Comparison of ENCODE assay signal across 19 cellular contexts in the genomic region with DNA sequence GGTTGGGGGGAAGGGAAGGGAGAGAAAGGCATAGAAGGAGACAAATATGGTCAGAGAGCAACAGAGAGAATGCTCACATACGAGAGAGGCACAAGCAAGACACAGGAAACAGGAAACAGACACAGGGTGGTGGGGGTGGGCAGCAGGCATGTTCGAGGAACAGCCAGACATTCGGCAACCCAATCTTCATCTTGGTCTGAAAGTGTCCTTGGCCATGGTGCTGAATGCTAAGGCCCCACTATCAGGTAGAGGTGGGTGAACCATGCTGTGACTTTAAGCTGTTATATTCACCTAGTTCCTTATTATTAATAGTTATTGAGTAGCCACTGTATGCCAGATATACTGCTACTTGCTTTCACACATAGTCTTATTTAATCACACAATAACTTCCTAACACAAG.
DNase-seq lines count a peak whose midpoint lies in the region; ATAC-seq and TF ChIP-seq lines count a peak whose summit lies in the region.
"Had no signal": no experiment of that assay in that cellular context is flagged by ENCODE, and none has a peak within 500 bp of the region (broad histone marks: within the 10 kb centered on the region; RNA-seq: fewer than 3 reads in every experiment).

No MANE protein-coding gene starts in this region.

- in situ Hi-C loops in brain microvascular endothelial cell (cut with HindIII; ENCODE audit: low pct_ligation_motif_present, low sequenced_read_pairs) = no loop called here

- no peak overlapping the region for H3K4me3 Mint-ChIP-seq in activated naive CD4-positive, alpha-beta T cell treated with anti-CD3 and anti-CD28 coated beads, Interleukin-2, amount 10 ng/mL, durations not matched to agents 7 days and 5 days
- no peak overlapping the region for H3K4me3 Mint-ChIP-seq in activated T-cell treated with anti-CD3 and anti-CD28 coated beads, Interleukin-2, amount 50 U/mL, for 72 hours
- H3K4me3 Mint-ChIP-seq: brain had no signal

- no peaks in the 10 kb centered on the region for H3K9me3 Mint-ChIP-seq in activated naive CD4-positive, alpha-beta T cell treated with anti-CD3 and anti-CD28 coated beads, Interleukin-2, amount 10 ng/mL, durations not matched to agents 7 days and 5 days
- no peaks in the 10 kb centered on the region for H3K9me3 Mint-ChIP-seq in activated T-cell treated with anti-CD3 and anti-CD28 coated beads, Interleukin-2, amount 50 U/mL, for 72 hours
- H3K9me3 Mint-ChIP-seq: brain had no signal

- no peaks in the 10 kb centered on the region for H3K27me3 ChIP-seq in brain microvascular endothelial cell (replicated peaks)
- H3K27me3 ChIP-seq: vagina had no signal

- TF ChIP-seq CTCF in brain microvascular endothelial cell (IDR thresholded peaks at IDR 0.05; ENCODE audit: low read depth, low read length, missing control alignments) = no peak

- CTCF ChIA-PET in activated naive CD4-positive, alpha-beta T cell treated with anti-CD3 and anti-CD28 coated beads, Interleukin-2, amount 10 ng/mL, durations not matched to agents 7 days and 5 days (lab: Charles Lee) = no interaction called here

- H3K4me3 ChIP-seq in Jurkat, Clone E6-1 (ENCODE audit: low read length) = no peak overlapping the region
- no peak overlapping the region for H3K4me3 ChIP-seq in brain microvascular endothelial cell (ENCODE audit: low read depth, low read length)
- H3K4me3 ChIP-seq: HAP-1, stomach, vagina had no signal

- no peak overlapping the region for H3K27ac ChIP-seq in brain microvascular endothelial cell
- H3K27ac ChIP-seq: stomach, vagina had no signal

- peaks cover 4% of the 10 kb centered on the region for H3K4me1 Mint-ChIP-seq in activated naive CD4-positive, alpha-beta T cell treated with anti-CD3 and anti-CD28 coated beads, Interleukin-2, amount 10 ng/mL, durations not matched to agents 7 days and 5 days
- peaks cover 6% of the 10 kb centered on the region for H3K4me1 Mint-ChIP-seq in activated T-cell treated with anti-CD3 and anti-CD28 coated beads, Interleukin-2, amount 50 U/mL, for 72 hours (ENCODE audit: low read depth)

- peak; percentile 35 for DNase-seq in activated naive CD4-positive, alpha-beta T cell treated with anti-CD3 and anti-CD28 coated beads, Interleukin-2, amount 10 ng/mL, durations not matched to agents 7 days and 5 days
- no peak for DNase-seq in activated naive CD4-positive, alpha-beta T cell treated with Interleukin-2 at 50 U/mL for 16 hours
- DNase-seq in Jurkat, Clone E6-1 (ENCODE audit: low read depth, low spot score) = peak; percentile 63
- DNase-seq in brain microvascular endothelial cell (peak; percentile 2), renal cortical epithelial cell (ENCODE audit: low read depth) (peak; percentile 1), DMS153 treated with DMSO at 0.1 percent for 48 hours (lab: John Stamatoyannopoulos, UW; ENCODE audit: unreplicated experiment) (no peak)
- no peak for DNase-seq in activated CD4-positive, CD25-positive, alpha-beta regulatory T cell (lab: John Stamatoyannopoulos, UW)
- DNase-seq in activated T-cell treated with anti-CD3 and anti-CD28 coated beads, Interleukin-2, amount 50 U/mL, for 72 hours = no peak
- DNase-seq: activated CD8-positive, alpha-beta memory T cell treated with anti-CD3 and anti-CD28 coated beads for 24 hours; activated effector memory CD4-positive, alpha-beta T cell treated with anti-CD3 and anti-CD28 coated beads, Interleukin-2, amount 50 U/mL, for 16 hours; DMS153; midbrain; NCI-H2029 treated with DMSO at 0.1 percent for 48 hours; NCI-H69; small intestine; stomach had no signal

- no peak for ATAC-seq in activated T-cell treated with anti-CD3 and anti-CD28 coated beads, Interleukin-2, amount 50 U/mL, for 72 hours (replicated peaks in 1 of 2)

- H3K36me3 Mint-ChIP-seq in activated naive CD4-positive, alpha-beta T cell treated with anti-CD3 and anti-CD28 coated beads, Interleukin-2, amount 10 ng/mL, durations not matched to agents 7 days and 5 days = no peaks in the 10 kb centered on the region
- H3K36me3 Mint-ChIP-seq in activated T-cell treated with anti-CD3 and anti-CD28 coated beads, Interleukin-2, amount 50 U/mL, for 72 hours (ENCODE audit: insufficient read depth in 2 of 2) = no peaks in the 10 kb centered on the region
- H3K36me3 Mint-ChIP-seq: brain had no signal

- no peaks in the 10 kb centered on the region for H3K36me3 ChIP-seq in brain microvascular endothelial cell (replicated peaks)
- H3K36me3 ChIP-seq: HAP-1, stomach, vagina had no signal

- H3K27me3 Mint-ChIP-seq in activated naive CD4-positive, alpha-beta T cell treated with anti-CD3 and anti-CD28 coated beads, Interleukin-2, amount 10 ng/mL, durations not matched to agents 7 days and 5 days = peaks cover 23% of the 10 kb centered on the region
- peaks cover 40% of the 10 kb centered on the region for H3K27me3 Mint-ChIP-seq in activated T-cell treated with anti-CD3 and anti-CD28 coated beads, Interleukin-2, amount 50 U/mL, for 72 hours (ENCODE audit: low read depth)
- H3K27me3 Mint-ChIP-seq: brain had no signal

- H3K27ac Mint-ChIP-seq in activated naive CD4-positive, alpha-beta T cell treated with anti-CD3 and anti-CD28 coated beads, Interleukin-2, amount 10 ng/mL, durations not matched to agents 7 days and 5 days = no peak overlapping the region
- no peak overlapping the region for H3K27ac Mint-ChIP-seq in activated T-cell treated with anti-CD3 and anti-CD28 coated beads, Interleukin-2, amount 50 U/mL, for 72 hours
- H3K27ac Mint-ChIP-seq: brain had no signal

Comparison
In these comparisons a context has a peak if more than half of its experiments do, and no peak if none do; other contexts are left out.
1. DNase-seq: peak in activated naive CD4-positive, alpha-beta T cell treated with anti-CD3 and anti-CD28 coated beads, Interleukin-2, amount 10 ng/mL, durations not matched to agents 7 days and 5 days (single experiment), Jurkat, Clone E6-1 (single experiment), brain microvascular endothelial cell (single experiment) and renal cortical epithelial cell (single experiment); none in activated naive CD4-positive, alpha-beta T cell treated with Interleukin-2 at 50 U/mL for 16 hours (single experiment), activated CD4-positive, CD25-positive, alpha-beta regulatory T cell (0 of 4), activated T-cell treated with anti-CD3 and anti-CD28 coated beads, Interleukin-2, amount 50 U/mL, for 72 hours (0 of 2) and DMS153 treated with DMSO at 0.1 percent for 48 hours (single experiment).